ENCODE assay signal across 9 cellular contexts in the genomic region with DNA sequence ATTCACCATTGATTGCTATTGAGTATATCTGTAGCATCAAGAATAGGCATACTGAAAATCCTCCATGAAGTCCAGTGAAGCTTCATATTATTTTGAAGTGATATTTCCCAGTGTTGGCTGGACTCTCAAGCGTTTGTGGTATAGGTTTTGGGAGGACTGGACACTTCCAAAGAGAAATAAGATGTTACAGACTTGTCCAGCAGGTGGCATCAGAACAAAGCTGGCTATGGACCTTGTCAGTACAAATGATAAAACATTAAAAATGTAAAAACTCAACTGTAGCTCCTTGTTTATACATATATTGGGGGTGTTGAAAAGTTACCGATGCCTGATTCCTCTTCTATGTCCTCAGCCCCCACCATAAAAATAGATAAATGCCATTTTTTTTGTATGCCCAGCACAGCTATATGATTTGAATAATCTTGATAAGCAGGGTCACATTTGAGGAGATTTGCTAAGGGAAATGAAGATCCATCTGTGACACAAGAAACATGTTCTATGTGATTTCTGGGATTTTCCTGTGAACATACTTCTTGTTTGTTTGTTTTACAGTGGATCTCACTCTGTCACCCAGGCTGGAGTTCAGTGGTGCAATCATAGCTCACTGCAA. TPM values are rescaled to one million over a fixed set of nuclear protein-coding genes. Genes with fewer than 3 reads are reported as not detected.
DNase-seq lines count a peak whose midpoint lies in the region; ATAC-seq and TF ChIP-seq lines count a peak whose summit lies in the region.
"Had no signal": no experiment of that assay in that cellular context is flagged by ENCODE, and none has a peak within 500 bp of the region (broad histone marks: within the 10 kb centered on the region; RNA-seq: fewer than 3 reads in every experiment).

No MANE protein-coding gene starts in this region.

- RAD21 ChIA-PET in HCT116 (lab: Charles Lee; ENCODE audit: low non-redundant PET in 1 of 2, low total read pairs in 2 of 2, uncharacterized antibody in 2 of 2, unreplicated experiment in 2 of 2), result interaction anchor here in 1 of 2 experiments (0.5 to 1.9 kb wide), 3 partner anchors 63 to 105 kb away, joined by 3 to 6 read pairs (median 4); no protein-coding TSS in a partner anchor

- H3K36me3 Mint-ChIP-seq in endodermal cell (ENCODE audit: low read depth) (no peaks in the 10 kb centered on the region), naive B cell (no peaks in the 10 kb centered on the region)
- H3K36me3 Mint-ChIP-seq: activated naive CD8-positive, alpha-beta T cell had no signal

- H3K27ac Mint-ChIP-seq in endodermal cell (no peak overlapping the region), naive B cell (no peak overlapping the region)
- H3K27ac Mint-ChIP-seq: activated naive CD8-positive, alpha-beta T cell had no signal

- peak; percentile 64 for TF ChIP-seq RAD21 in HCT116 (IDR thresholded peaks at IDR 0.05; ENCODE audit: low read depth)

- no peaks in the 10 kb centered on the region for H3K4me1 ChIP-seq in HCT116 (ENCODE audit: control insufficient read depth in 1 of 2, insufficient read depth in 2 of 2, low read length in 2 of 2)
- H3K4me1 ChIP-seq in endodermal cell (ENCODE audit: control insufficient read depth, insufficient read depth, low read length), result no peaks in the 10 kb centered on the region

- CTCF ChIA-PET in HCT116 (lab: Charles Lee), result interaction anchor here (0.6 to 3.9 kb wide), 19 partner anchors 10 to 674 kb away, joined by 3 to 42 read pairs (median 5); a partner anchor contains a TSS

- H3K9me3 Mint-ChIP-seq in endodermal cell (no peaks in the 10 kb centered on the region), naive B cell (no peaks in the 10 kb centered on the region)

- WGBS in endodermal cell (ENCODE audit: insufficient coverage in 1 of 2, insufficient read length in 1 of 2), 2 experiments, result 57 to 64% methylated on average over 1 of the region's 2 CpGs

- ATAC-seq in HCT116 (peak; percentile 86), naive B cell (ENCODE audit: low read depth in 2 of 2) (no peak), HG03520 (IDR thresholded peaks at IDR 0.05; ENCODE audit: unreplicated experiment) (no peak)

- BruUV-seq in HCT116 (replicated peaks; lab: Mats Ljungman, UMichigan), result no TSS peak

- no peaks in the 10 kb centered on the region for H3K9me2 ChIP-seq in HCT116 (ENCODE audit: insufficient read depth)

- H3K9me3 ChIP-seq in HCT116 (ENCODE audit: control insufficient read depth in 1 of 2, insufficient read depth in 1 of 2, low read depth in 1 of 2, low read length in 2 of 2) (no peaks in the 10 kb centered on the region), endodermal cell (ENCODE audit: control insufficient read depth, low read length) (no peaks in the 10 kb centered on the region)

- H3K9ac ChIP-seq in HCT116 (ENCODE audit: low read length) (no peak overlapping the region), endodermal cell (ENCODE audit: extremely low read depth, low read length, poor library complexity, severe bottlenecking) (no peak overlapping the region)

- H3K27me3 Mint-ChIP-seq in endodermal cell (ENCODE audit: insufficient read depth), result no peaks in the 10 kb centered on the region
- peaks cover 0 to 9% (median 0%) of the 10 kb centered on the region in 3 donors for H3K27me3 Mint-ChIP-seq in naive B cell
- H3K27me3 Mint-ChIP-seq: activated naive CD8-positive, alpha-beta T cell had no signal

- TF ChIP-seq POLR2A in HCT116 (IDR thresholded peaks at IDR 0.05; ENCODE audit: borderline replicate concordance, extremely low read depth, insufficient read depth, insufficient read length), result no peak

- peak; percentile 61 to 72 (median 63); a peak in 5 of 6 replicates for TF ChIP-seq CTCF in HCT116 (IDR thresholded peaks at IDR 0.05 in 2 of 3, conservative IDR thresholded peaks at IDR 0.05 in 1 of 3; ENCODE audit: borderline replicate concordance in 1 of 3, insufficient read depth in 1 of 3, low read depth in 2 of 3, low read length in 2 of 3)
- TF ChIP-seq CTCF in endodermal cell (conservative IDR thresholded peaks at IDR 0.05), result peak; percentile 87

- H3K4me3 Mint-ChIP-seq in endodermal cell (no peak overlapping the region), naive B cell (no peak overlapping the region)
- H3K4me3 Mint-ChIP-seq: activated naive CD8-positive, alpha-beta T cell had no signal

- POLR2A ChIA-PET in HCT116 (lab: Charles Lee), result no interaction called here

- H3K4me3 ChIP-seq in HCT116 (replicated peaks in 1 of 2; ENCODE audit: low read depth in 1 of 2, low read length in 2 of 2) (no peak overlapping the region), endodermal cell (ENCODE audit: low read length) (no peak overlapping the region)

- H3K4me1 Mint-ChIP-seq in endodermal cell, result no peaks in the 10 kb centered on the region
- no peaks in the 10 kb centered on the region for H3K4me1 Mint-ChIP-seq in naive B cell

- no peak overlapping the region for H2AFZ ChIP-seq in HCT116 (ENCODE audit: low read depth, low read length, poor library complexity, severe bottlenecking)

- intact Hi-C loops in HCT116 (cut with micrococcal nuclease), result loop anchor here (2.0 to 5.0 kb wide), 2 partner anchors 258 to 673 kb away; no protein-coding TSS in a partner anchor

- no peaks in the 10 kb centered on the region for H4K20me1 ChIP-seq in HCT116 (ENCODE audit: insufficient read depth)

- H3K27me3 ChIP-seq in HCT116 (ENCODE audit: insufficient read depth, low read length), result no peaks in the 10 kb centered on the region
- no peaks in the 10 kb centered on the region for H3K27me3 ChIP-seq in endodermal cell (ENCODE audit: control insufficient read depth, insufficient read depth, low read length, poor library complexity, severe bottlenecking)

- no peaks in the 10 kb centered on the region for H3K79me2 ChIP-seq in HCT116 (ENCODE audit: insufficient read depth, low read length)

- no peak overlapping the region for H3K4me2 ChIP-seq in HCT116 (ENCODE audit: low read length)

- H3K27ac ChIP-seq in HCT116 (ENCODE audit: low read depth, low read length) (no peak overlapping the region), endodermal cell (ENCODE audit: low read depth, low read length) (no peak overlapping the region)

- H3K36me3 ChIP-seq in HCT116 (ENCODE audit: control insufficient read depth in 1 of 2, insufficient read depth in 2 of 2, low read length in 2 of 2), result no peaks in the 10 kb centered on the region
- H3K36me3 ChIP-seq in endodermal cell (ENCODE audit: control insufficient read depth, insufficient read depth, low read length), result no peaks in the 10 kb centered on the region

- DNase-seq in NCI-H510A treated with DMSO at 0.1 percent for 48 hours (lab: John Stamatoyannopoulos, UW), result peak; percentile 22
- no peak for DNase-seq in NCI-H510A (lab: John Stamatoyannopoulos, UW)
- DNase-seq in HCT116 (ENCODE audit: low read depth, low spot score), result peak; percentile 47
- DNase-seq in RKO (ENCODE audit: low spot score), result peak; percentile 75
- peak; percentile 60 for DNase-seq in endodermal cell
- DNase-seq in naive B cell, result peak; percentile 9
- no peak for DNase-seq in activated T-cell treated with anti-CD3 and anti-CD28 coated beads, Interleukin-2, amount 50 U/mL, for 1 hour

TF ChIP-seq in HCT116, 20 proteins besides CTCF, POLR2A, EP300 and RAD21:
- TF ChIP-seq, protein P1, sequence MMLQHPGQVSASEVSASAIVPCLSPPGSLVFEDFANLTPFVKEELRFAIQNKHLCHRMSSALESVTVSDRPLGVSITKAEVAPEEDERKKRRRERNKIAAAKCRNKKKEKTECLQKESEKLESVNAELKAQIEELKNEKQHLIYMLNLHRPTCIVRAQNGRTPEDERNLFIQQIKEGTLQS (IDR thresholded peaks at IDR 0.05), result no peak
- TF ChIP-seq POLR2AphosphoS5 (IDR thresholded peaks at IDR 0.05; ENCODE audit: low read depth, low read length), result no peak
- no peak for TF ChIP-seq EZH2 (IDR thresholded peaks at IDR 0.05)
- TF ChIP-seq YY1 (IDR thresholded peaks at IDR 0.05; ENCODE audit: extremely low read depth, insufficient replicate concordance, low read depth, low read length), result no peak
TF ChIP-seq in HCT116: peak in this region for 0.

RNA-seq across cellular contexts. Expression of a gene that starts 54.5 kb away (rescaled TPM):
- total RNA-seq in HCT116 (2021; ENCODE audit: unreplicated experiment) (0.10 TPM), endodermal cell (not detected)
- 0.03 TPM in 1 of 2 replicates, not detected in the other for polyA plus RNA-seq in HCT116 (2012)
- polyA plus RNA-seq in endodermal cell (2013, experiment 1 of 2), result not detected
- polyA plus RNA-seq in endodermal cell (2013, experiment 2 of 2), result not detected
- not detected for polyA plus RNA-seq in naive B cell (ENCODE audit: low read depth in 6 of 6)

Comparison
In these comparisons a context has a peak if more than half of its experiments do, and no peak if none do; other contexts are left out.
1. DNase-seq: peak in NCI-H510A treated with DMSO at 0.1 percent for 48 hours (single experiment), HCT116 (single experiment), RKO (single experiment), endodermal cell (single experiment) and naive B cell (single experiment); none in NCI-H510A (single experiment) and activated T-cell treated with anti-CD3 and anti-CD28 coated beads, Interleukin-2, amount 50 U/mL, for 1 hour (single experiment).